ENCODE assay signal across 16 cellular contexts in genomic region chr20:59194023-59194935, GRCh38. TPM values are rescaled to one million over a fixed set of nuclear protein-coding genes. Genes with fewer than 3 reads are reported as not detected.
A peak's percentile ranks its signal among the peaks of the same experiment; 100 is the strongest.
DNase-seq lines count a peak whose midpoint lies in the region; ATAC-seq lines count a peak whose summit lies in the region.
"Had no signal": no experiment of that assay in that cellular context is flagged by ENCODE, and none has a peak within 500 bp of the region (broad histone marks: within the 10 kb centered on the region; RNA-seq: fewer than 3 reads in every experiment).

No MANE protein-coding gene starts in this region.

- peak overlapping the region in 6 of 7 donors; percentile 36 to 81 (median 40) for H3K27ac Mint-ChIP-seq in CD4-positive, alpha-beta memory T cell
- peak overlapping the region; percentile 29 for H3K27ac Mint-ChIP-seq in central memory CD8-positive, alpha-beta T cell (ENCODE audit: low read depth)
- peak overlapping the region in 6 of 9 donors; percentile 23 to 82 (median 32) for H3K27ac Mint-ChIP-seq in naive thymus-derived CD4-positive, alpha-beta T cell
- H3K27ac Mint-ChIP-seq: B cell had no signal

- H3K27ac ChIP-seq in BLaER1 treated with 17β-estradiol and CSF1 and Interleukin-3, amounts not matched to agents 10 nM and 100 nM = peak overlapping the region in 4 of 11 experiments; percentile 65 to 75 (median 73); a peak in 8 of 22 replicates
- H3K27ac ChIP-seq in CD4-positive, alpha-beta memory T cell (ENCODE audit: low read depth, low read length) = no peak overlapping the region
- no peak overlapping the region for H3K27ac ChIP-seq in naive thymus-derived CD4-positive, alpha-beta T cell (ENCODE audit: low read depth, low read length)

- peak overlapping the region in 10 of 11 experiments; percentile 22 to 96 (median 76); a peak in 19 of 22 replicates for H3K4me2 ChIP-seq in BLaER1 treated with 17β-estradiol and CSF1 and Interleukin-3, amounts not matched to agents 10 nM and 100 nM

- H3K4me1 Mint-ChIP-seq in CD4-positive, alpha-beta memory T cell = peaks cover 0 to 10% (median 4%) of the 10 kb centered on the region in 4 donors
- H3K4me1 Mint-ChIP-seq in central memory CD8-positive, alpha-beta T cell = peaks cover 14% of the 10 kb centered on the region
- H3K4me1 Mint-ChIP-seq in naive thymus-derived CD4-positive, alpha-beta T cell = peaks cover 0 to 4% (median 0%) of the 10 kb centered on the region in 7 donors

- no peaks in the 10 kb centered on the region for H3K27me3 Mint-ChIP-seq in CD4-positive, alpha-beta memory T cell
- H3K27me3 Mint-ChIP-seq in central memory CD8-positive, alpha-beta T cell = no peaks in the 10 kb centered on the region
- H3K27me3 Mint-ChIP-seq in naive thymus-derived CD4-positive, alpha-beta T cell = no peaks in the 10 kb centered on the region
- H3K27me3 Mint-ChIP-seq: B cell had no signal

- peaks cover 8 to 19% (median 12%) of the 10 kb centered on the region in 11 experiments; a peak in 18 of 22 replicates for H3K27me3 ChIP-seq in BLaER1 treated with 17β-estradiol and CSF1 and Interleukin-3, amounts not matched to agents 10 nM and 100 nM
- no peaks in the 10 kb centered on the region for H3K27me3 ChIP-seq in CD4-positive, alpha-beta memory T cell (ENCODE audit: insufficient read depth, low read length)
- no peaks in the 10 kb centered on the region for H3K27me3 ChIP-seq in naive thymus-derived CD4-positive, alpha-beta T cell (ENCODE audit: control insufficient read depth in 2 of 2, insufficient read depth in 2 of 2, low read length in 2 of 2)
- no peaks in the 10 kb centered on the region for H3K27me3 ChIP-seq in H7 (ENCODE audit: control insufficient read depth, insufficient read depth, low read length)

- H3K9me3 ChIP-seq in BLaER1 treated with 17β-estradiol and CSF1 and Interleukin-3, amounts not matched to agents 10 nM and 100 nM (replicated peaks in 1 of 11) = peaks cover 0 to under 1% (median 0%) of the 10 kb centered on the region in 11 experiments; a peak in 3 of 22 replicates
- no peaks in the 10 kb centered on the region for H3K9me3 ChIP-seq in CD4-positive, alpha-beta memory T cell (ENCODE audit: control insufficient read depth in 1 of 2, low read length in 2 of 2)
- H3K9me3 ChIP-seq in naive thymus-derived CD4-positive, alpha-beta T cell (ENCODE audit: control insufficient read depth in 2 of 3, low read length in 3 of 3) = no peaks in the 10 kb centered on the region

- H3K4me3 Mint-ChIP-seq in CD4-positive, alpha-beta memory T cell = no peak overlapping the region
- H3K4me3 Mint-ChIP-seq in central memory CD8-positive, alpha-beta T cell = no peak overlapping the region
- H3K4me3 Mint-ChIP-seq in naive thymus-derived CD4-positive, alpha-beta T cell = no peak overlapping the region
- H3K4me3 Mint-ChIP-seq: B cell had no signal

- intact Hi-C loops in CD4-positive, alpha-beta memory T cell (cut with micrococcal nuclease) = no loop called here
- intact Hi-C loops in naive thymus-derived CD4-positive, alpha-beta T cell (cut with micrococcal nuclease) = no loop called here

- H4K20me1 ChIP-seq in BLaER1 treated with 17β-estradiol and CSF1 and Interleukin-3, amounts not matched to agents 10 nM and 100 nM = peaks cover 0 to 9% (median 0%) of the 10 kb centered on the region in 11 experiments; a peak in 1 of 22 replicates

- H3K36me3 Mint-ChIP-seq in CD4-positive, alpha-beta memory T cell = peaks cover 36 to 44% of the 10 kb centered on the region in 2 donors
- peaks cover 23% of the 10 kb centered on the region for H3K36me3 Mint-ChIP-seq in central memory CD8-positive, alpha-beta T cell (ENCODE audit: insufficient read depth)
- H3K36me3 Mint-ChIP-seq in naive thymus-derived CD4-positive, alpha-beta T cell = peaks cover 5 to 40% (median 18%) of the 10 kb centered on the region in 5 donors

- no peak for ATAC-seq in central memory CD8-positive, alpha-beta T cell (replicated peaks; ENCODE audit: extremely low read depth, poor library complexity, severe bottlenecking)
- no peak for ATAC-seq in naive thymus-derived CD4-positive, alpha-beta T cell

- no peak for DNase-seq in CD4-positive, alpha-beta memory T cell
- DNase-seq in central memory CD8-positive, alpha-beta T cell (ENCODE audit: low spot score in 2 of 2) = no peak
- no peak for DNase-seq in naive thymus-derived CD4-positive, alpha-beta T cell
- DNase-seq in H7 = no peak
- DNase-seq in amygdala (lab: John Stamatoyannopoulos, UW) = no peak
- no peak for DNase-seq in SIG-M5 treated with dmso at 0.1 percent for 504 hours (lab: John Stamatoyannopoulos, UW; ENCODE audit: unreplicated experiment)
- DNase-seq: GF-D8, GOT3, NCI-H187 treated with DMSO at 0.1 percent for 48 hours, NCI-H345, NCI-H69, SHP77 treated with DMSO at 0.1 percent for 48 hours had no signal

- POLR2A ChIA-PET in CD4-positive, alpha-beta memory T cell (lab: Charles Lee; ENCODE audit: partially characterized antibody) = no interaction called here
- POLR2A ChIA-PET in naive thymus-derived CD4-positive, alpha-beta T cell (lab: Charles Lee) = interaction anchor here (1.4 kb wide), 1 partner anchor 72 kb away, joined by 7 read pairs; no protein-coding TSS in a partner anchor

- no peaks in the 10 kb centered on the region for H3K36me3 ChIP-seq in BLaER1 treated with 17β-estradiol and CSF1 and Interleukin-3, amounts not matched to agents 10 nM and 100 nM
- H3K36me3 ChIP-seq in CD4-positive, alpha-beta memory T cell (ENCODE audit: insufficient read depth, low read length) = peaks cover 15% of the 10 kb centered on the region
- peaks cover 8 to 33% (median 8%) of the 10 kb centered on the region in 3 experiments for H3K36me3 ChIP-seq in naive thymus-derived CD4-positive, alpha-beta T cell (ENCODE audit: control insufficient read depth in 2 of 3, insufficient read depth in 3 of 3, low read length in 3 of 3)
- no peaks in the 10 kb centered on the region for H3K36me3 ChIP-seq in H7 (replicated peaks; ENCODE audit: control insufficient read depth, insufficient read depth, low read length)

- peaks cover 5 to 51% (median 33%) of the 10 kb centered on the region in 10 experiments; a peak in 16 of 20 replicates for H3K4me1 ChIP-seq in BLaER1 treated with 17β-estradiol and CSF1 and Interleukin-3, amounts not matched to agents 10 nM and 100 nM
- no peaks in the 10 kb centered on the region for H3K4me1 ChIP-seq in CD4-positive, alpha-beta memory T cell (ENCODE audit: insufficient read depth, low read length)
- H3K4me1 ChIP-seq in naive thymus-derived CD4-positive, alpha-beta T cell (ENCODE audit: control insufficient read depth in 2 of 2, insufficient read depth in 2 of 2, low read length in 2 of 2) = no peaks in the 10 kb centered on the region

- no peak overlapping the region for H3K4me3 ChIP-seq in BLaER1 treated with 17β-estradiol and CSF1 and Interleukin-3, amounts not matched to agents 10 nM and 100 nM
- no peak overlapping the region for H3K4me3 ChIP-seq in CD4-positive, alpha-beta memory T cell (ENCODE audit: low read length in 2 of 2)
- H3K4me3 ChIP-seq in naive thymus-derived CD4-positive, alpha-beta T cell (ENCODE audit: low read length) = no peak overlapping the region
- no peak overlapping the region for H3K4me3 ChIP-seq in H7 (ENCODE audit: insufficient read depth, low read depth, low read length)
- H3K4me3 ChIP-seq: K562 had no signal

- H3K9me3 Mint-ChIP-seq in CD4-positive, alpha-beta memory T cell = peaks cover 0 to 5% (median 0%) of the 10 kb centered on the region in 8 donors
- peaks cover 5% of the 10 kb centered on the region for H3K9me3 Mint-ChIP-seq in central memory CD8-positive, alpha-beta T cell
- H3K9me3 Mint-ChIP-seq in naive thymus-derived CD4-positive, alpha-beta T cell = peaks cover 0 to 6% (median 0%) of the 10 kb centered on the region in 11 donors

- peak overlapping the region in 3 of 11 experiments; percentile 7 to 40 (median 20); a peak in 4 of 22 replicates for H3K9ac ChIP-seq in BLaER1 treated with 17β-estradiol and CSF1 and Interleukin-3, amounts not matched to agents 10 nM and 100 nM

- CTCF ChIA-PET in CD4-positive, alpha-beta memory T cell (lab: Charles Lee; ENCODE audit: partially characterized antibody) = interaction anchor here (0.9 kb wide), 1 partner anchor 106 kb away, joined by 3 read pairs; no protein-coding TSS in a partner anchor
- CTCF ChIA-PET in naive thymus-derived CD4-positive, alpha-beta T cell (lab: Charles Lee) = no interaction called here

RNA-seq across cellular contexts. Expression of gene ZNF831, which starts 30.7 kb away (rescaled TPM):
- 10 to 100 TPM; 46.8 to 49.0 TPM for total RNA-seq in CD4-positive, alpha-beta memory T cell
- polyA plus RNA-seq in CD4-positive, alpha-beta memory T cell = 10 to 100 TPM in 1 of 2 donors, 1 to 10 TPM in 1; 7.8 to 12.1 TPM
- total RNA-seq in naive thymus-derived CD4-positive, alpha-beta T cell = 10 to 100 TPM in 4 of 5 experiments, 1 to 10 TPM in 1; 8.5 to 37.8 (median 35.5) TPM
- polyA plus RNA-seq in naive thymus-derived CD4-positive, alpha-beta T cell = 1 to 10 TPM; 5.6 to 7.8 TPM
- total RNA-seq in H7 (2014; rRNA removed; shearing (Covaris generic)) = not detected in 2 replicates
- total RNA-seq: Daoy, K562 had no signal
- polyA plus RNA-seq: K562 had no signal
